In the genomic region with DNA sequence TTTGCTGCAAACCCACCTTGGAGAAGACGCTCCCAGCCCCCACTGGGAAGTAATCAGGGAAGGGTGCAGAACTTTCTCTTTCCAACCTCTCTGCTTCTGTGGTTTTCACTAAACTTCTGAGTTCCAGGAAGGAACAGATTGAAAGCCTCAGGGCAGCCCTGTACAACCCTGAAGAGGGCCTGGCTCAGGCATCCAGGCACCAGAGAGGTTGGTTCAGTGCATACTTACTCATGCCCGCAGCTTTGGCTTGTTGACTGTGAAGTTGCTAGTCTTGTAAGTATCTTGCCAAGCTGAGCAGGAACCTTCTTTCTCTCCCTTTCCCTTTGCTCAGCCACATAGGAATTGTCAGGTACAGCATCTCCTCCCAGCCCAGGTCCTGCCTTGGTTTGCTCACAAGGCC, we compare ENCODE assay signal across 20 cellular contexts.
"Had no signal": no experiment of that assay in that cellular context is flagged by ENCODE, and none has a peak within 500 bp of the region (broad histone marks: within the 10 kb centered on the region; RNA-seq: fewer than 3 reads in every experiment).

No MANE protein-coding gene starts in this region.

- H3K4me1 ChIP-seq: adrenal gland had no signal

- H3K4me3 ChIP-seq: adrenal gland, mucosa of descending colon, smooth muscle cell, thoracic aorta had no signal

- ATAC-seq: sciatic nerve; stimulated activated naive B cell treated with anti-CD40 and anti-IgM and Interleukin-4, amounts not matched to agents 10 μg/mL and 1 μg/mL and 100 μg/mL, for 72 hours had no signal

- H3K4me2 ChIP-seq: smooth muscle cell had no signal

- H3K9me3 ChIP-seq: adrenal gland, mucosa of descending colon, thoracic aorta had no signal

- H3K27ac ChIP-seq: adrenal gland, thoracic aorta had no signal

- DNase-seq: activated CD4-positive, alpha-beta T cell treated with anti-CD3 and anti-CD28 coated beads for 1 hour; activated naive CD4-positive, alpha-beta T cell; activated T-cell treated with anti-CD3 and anti-CD28 coated beads, Interleukin-2, amount 50 U/mL, for 1 hour; adrenal gland; cerebellar nuclear complex; cortex of kidney; endodermal cell; hypothalamus; mesendoderm; mucosa of descending colon; naive B cell; occipital lobe; stimulated activated CD4-positive, alpha-beta T cell treated with anti-CD3 and anti-CD28 coated beads, Interleukin-15, amount 100 ng/mL, for 24 hours; stimulated activated CD4-positive, alpha-beta T cell treated with anti-CD3 and anti-CD28 coated beads, Interleukin-2, amount 100 ng/mL, for 48 hours; stimulated activated CD8-positive, alpha-beta memory T cell treated with anti-CD3 and anti-CD28 coated beads, Interleukin-4, amount 100 ng/mL, for 48 hours; stimulated activated naive B cell treated with anti-CD40 and anti-IgM and Interleukin-4, amounts not matched to agents 10 μg/mL and 1 μg/mL and 100 μg/mL, for 72 hours; T-helper 9 cell had no signal

- H3K36me3 ChIP-seq: adrenal gland, thoracic aorta had no signal
